2 cellular contexts compared by ENCODE assay signal in genomic region chrX:53373307-53373706, GRCh38.
TF ChIP-seq lines count a peak whose summit lies in the region.

No MANE protein-coding gene starts in this region.

TF ChIP-seq in HEK293, 187 proteins besides CTCF, POLR2A, EP300 and RAD21:
- peak; percentile 66 for TF ChIP-seq FEZF1 (tag by site-specific recombination; IDR thresholded peaks at IDR 0.05)
- no peak for TF ChIP-seq ZNF302 (tag by site-specific recombination; IDR thresholded peaks at IDR 0.05; ENCODE audit: low read depth)
- TF ChIP-seq, protein P1, sequence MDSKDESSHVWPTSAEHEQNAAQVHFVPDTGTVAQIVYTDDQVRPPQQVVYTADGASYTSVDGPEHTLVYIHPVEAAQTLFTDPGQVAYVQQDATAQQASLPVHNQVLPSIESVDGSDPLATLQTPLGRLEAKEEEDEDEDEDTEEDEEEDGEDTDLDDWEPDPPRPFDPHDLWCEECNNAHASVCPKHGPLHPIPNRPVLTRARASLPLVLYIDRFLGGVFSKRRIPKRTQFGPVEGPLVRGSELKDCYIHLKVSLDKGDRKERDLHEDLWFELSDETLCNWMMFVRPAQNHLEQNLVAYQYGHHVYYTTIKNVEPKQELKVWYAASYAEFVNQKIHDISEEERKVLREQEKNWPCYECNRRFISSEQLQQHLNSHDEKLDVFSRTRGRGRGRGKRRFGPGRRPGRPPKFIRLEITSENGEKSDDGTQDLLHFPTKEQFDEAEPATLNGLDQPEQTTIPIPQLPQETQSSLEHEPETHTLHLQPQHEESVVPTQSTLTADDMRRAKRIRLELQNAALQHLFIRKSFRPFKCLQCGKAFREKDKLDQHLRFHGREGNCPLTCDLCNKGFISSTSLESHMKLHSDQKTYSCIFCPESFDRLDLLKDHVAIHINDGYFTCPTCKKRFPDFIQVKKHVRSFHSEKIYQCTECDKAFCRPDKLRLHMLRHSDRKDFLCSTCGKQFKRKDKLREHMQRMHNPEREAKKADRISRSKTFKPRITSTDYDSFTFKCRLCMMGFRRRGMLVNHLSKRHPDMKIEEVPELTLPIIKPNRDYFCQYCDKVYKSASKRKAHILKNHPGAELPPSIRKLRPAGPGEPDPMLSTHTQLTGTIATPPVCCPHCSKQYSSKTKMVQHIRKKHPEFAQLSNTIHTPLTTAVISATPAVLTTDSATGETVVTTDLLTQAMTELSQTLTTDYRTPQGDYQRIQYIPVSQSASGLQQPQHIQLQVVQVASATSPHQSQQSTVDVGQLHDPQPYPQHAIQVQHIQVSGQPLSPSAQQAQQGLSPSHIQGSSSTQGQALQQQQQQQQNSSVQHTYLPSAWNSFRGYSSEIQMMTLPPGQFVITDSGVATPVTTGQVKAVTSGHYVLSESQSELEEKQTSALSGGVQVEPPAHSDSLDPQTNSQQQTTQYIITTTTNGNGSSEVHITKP (tag by site-specific recombination; IDR thresholded peaks at IDR 0.05): peak; percentile 78
TF ChIP-seq in HEK293: peak in this region for 2.

TF ChIP-seq in K562, 482 proteins besides CTCF, POLR2A, EP300 and RAD21:
- TF ChIP-seq, protein P2, sequence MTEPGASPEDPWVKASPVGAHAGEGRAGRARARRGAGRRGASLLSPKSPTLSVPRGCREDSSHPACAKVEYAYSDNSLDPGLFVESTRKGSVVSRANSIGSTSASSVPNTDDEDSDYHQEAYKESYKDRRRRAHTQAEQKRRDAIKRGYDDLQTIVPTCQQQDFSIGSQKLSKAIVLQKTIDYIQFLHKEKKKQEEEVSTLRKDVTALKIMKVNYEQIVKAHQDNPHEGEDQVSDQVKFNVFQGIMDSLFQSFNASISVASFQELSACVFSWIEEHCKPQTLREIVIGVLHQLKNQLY (CRISPR knock-in tag; conservative IDR thresholded peaks at IDR 0.05): no peak
- TF ChIP-seq HDAC6 (IDR thresholded peaks at IDR 0.05; ENCODE audit: low read depth, low read length): no peak
- TF ChIP-seq, protein P1 (IDR thresholded peaks at IDR 0.05; ENCODE audit: partially characterized antibody): peak; percentile 50
